In the genomic region with DNA sequence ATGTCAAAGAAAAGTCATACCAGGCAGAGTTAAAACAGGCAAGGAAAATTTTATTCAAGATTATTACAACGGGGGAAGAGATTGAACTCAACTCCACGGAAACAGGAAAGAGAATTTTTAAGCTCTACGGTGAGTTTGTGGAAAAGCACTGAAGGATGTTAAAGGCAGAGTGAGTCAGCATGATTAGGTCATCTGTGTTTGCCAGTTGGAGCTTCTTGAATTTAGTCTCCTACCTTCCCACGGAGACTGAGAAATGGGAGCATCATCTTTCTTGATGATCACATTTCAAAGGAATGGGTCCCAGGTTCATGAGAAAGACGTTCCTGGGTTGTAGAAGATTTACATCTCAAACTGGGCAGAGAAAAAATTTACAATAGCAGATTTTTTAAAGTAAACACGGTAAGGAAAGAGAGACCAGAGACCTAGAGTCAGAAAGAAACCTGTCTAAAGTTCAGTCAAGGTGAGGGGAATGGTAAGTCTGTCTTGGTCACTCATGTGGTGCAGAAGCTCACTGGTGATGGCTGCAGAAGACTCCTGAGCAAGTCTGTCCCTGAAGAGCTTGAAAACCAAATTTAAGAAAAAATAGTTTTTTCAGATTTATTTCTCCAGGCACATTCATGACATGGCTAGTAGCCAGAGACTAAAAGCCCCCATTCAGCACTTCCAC, we compare ENCODE assay signal across 1 cellular context.
TF ChIP-seq lines count a peak whose summit lies in the region.

No MANE protein-coding gene starts in this region.

TF ChIP-seq in H1, 55 proteins besides CTCF, POLR2A, EP300 and RAD21:
- TF ChIP-seq BRCA1 (IDR thresholded peaks at IDR 0.05; ENCODE audit: low read depth, low read length), result no peak
- TF ChIP-seq, protein P1, sequence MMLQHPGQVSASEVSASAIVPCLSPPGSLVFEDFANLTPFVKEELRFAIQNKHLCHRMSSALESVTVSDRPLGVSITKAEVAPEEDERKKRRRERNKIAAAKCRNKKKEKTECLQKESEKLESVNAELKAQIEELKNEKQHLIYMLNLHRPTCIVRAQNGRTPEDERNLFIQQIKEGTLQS (IDR thresholded peaks at IDR 0.05; ENCODE audit: insufficient read depth, low read depth, low read length), result no peak
- no peak for TF ChIP-seq GTF2F1 (IDR thresholded peaks at IDR 0.05; ENCODE audit: borderline replicate concordance, low read depth, low read length)
- no peak for TF ChIP-seq SP1 (IDR thresholded peaks at IDR 0.05; ENCODE audit: low read depth, low read length)
- TF ChIP-seq CBX8 (IDR thresholded peaks at IDR 0.05; ENCODE audit: borderline replicate concordance, low read depth, low read length), result no peak
- no peak for TF ChIP-seq SUZ12 (IDR thresholded peaks at IDR 0.05; ENCODE audit: low read length)
